ENCODE assay signal across 17 cellular contexts in genomic region chr7:27689878-27690164, GRCh38. TPM values are rescaled to one million over a fixed set of nuclear protein-coding genes. Genes with fewer than 3 reads are reported as not detected.
DNase-seq lines count a peak whose midpoint lies in the region; ATAC-seq, FAIRE-seq and TF ChIP-seq lines count a peak whose summit lies in the region.
"Had no signal": no experiment of that assay in that cellular context is flagged by ENCODE, and none has a peak within 500 bp of the region (broad histone marks: within the 10 kb centered on the region; RNA-seq: fewer than 3 reads in every experiment).

No MANE protein-coding gene starts in this region.

- H3K9me2 ChIP-seq in OCI-LY7 (ENCODE audit: insufficient read depth, low read length): no peaks in the 10 kb centered on the region

- H3K79me1 ChIP-seq in H1 (ENCODE audit: low read depth, low read length): no peaks in the 10 kb centered on the region

- H3K23ac ChIP-seq in H1 (ENCODE audit: insufficient read length): no peak overlapping the region

- no peak for DNase-seq in OCI-LY7 (ENCODE audit: low spot score)
- DNase-seq in H1 (ENCODE audit: low read depth in 1 of 2, low spot score in 2 of 2): no peak
- DNase-seq in DMS53 treated with DMSO at 0.1 percent for 48 hours (lab: John Stamatoyannopoulos, UW; ENCODE audit: unreplicated experiment): no peak
- no peak for DNase-seq in effector CD4-positive, alpha-beta T cell
- no peak for DNase-seq in OCI-M1 (lab: John Stamatoyannopoulos, UW)
- DNase-seq: KG1, NCI-H1048, NCI-H1694, NCI-H2029 treated with DMSO at 0.1 percent for 48 hours, NCI-H2227 treated with DMSO at 0.1 percent for 48 hours, Right ventricle myocardium superior had no signal

- H2BK120ac ChIP-seq in H1 (replicated peaks; ENCODE audit: low read depth, low read length): no peak overlapping the region

- FAIRE-seq in H1 (lab: Jason Lieb, UNC): no peak
- FAIRE-seq: A549 had no signal

- H3K27ac ChIP-seq in C4-2B (peak overlapping the region; percentile 36; the same call in 1 of the 2 replicates), OCI-LY7 (ENCODE audit: low read depth, low read length, poor library complexity, severe bottlenecking) (no peak overlapping the region), H1 (ENCODE audit: low read depth, low read length) (no peak overlapping the region)
- H3K27ac ChIP-seq: SJSA1 had no signal

- no peak overlapping the region for H2BK12ac ChIP-seq in H1 (ENCODE audit: low read depth, low read length)

- TF ChIP-seq RAD21 in H1 (IDR thresholded peaks at IDR 0.05 in 1 of 2, conservative IDR thresholded peaks at IDR 0.05 in 1 of 2; ENCODE audit: low read depth in 2 of 2, low read length in 2 of 2): no peak

- no peak overlapping the region for H3K18ac ChIP-seq in H1 (ENCODE audit: extremely low read depth, low read length)

- H2AFZ ChIP-seq in OCI-LY7 (ENCODE audit: low read length) (peak overlapping the region; percentile 44; the same call in 1 of the 2 replicates), H1 (ENCODE audit: low read length) (peak overlapping the region; percentile 43; the same call in 1 of the 2 replicates)
- H2AFZ ChIP-seq: GM23338 had no signal

- H3K9ac ChIP-seq in H1 (replicated peaks in 1 of 4; ENCODE audit: extremely low read depth in 1 of 4, low read depth in 3 of 4, low read length in 3 of 4): no peak overlapping the region

- H3K36me3 ChIP-seq in OCI-LY7 (ENCODE audit: insufficient read depth, low read length): no peaks in the 10 kb centered on the region
- no peaks in the 10 kb centered on the region for H3K36me3 ChIP-seq in H1 (ENCODE audit: control insufficient read depth in 2 of 4, insufficient read depth in 4 of 4, low read length in 3 of 4)
- H3K36me3 ChIP-seq: HAP-1, SJSA1 had no signal

- no peak overlapping the region for H3K14ac ChIP-seq in H1 (ENCODE audit: insufficient read length)

- H4K8ac ChIP-seq in H1 (ENCODE audit: extremely low read depth, insufficient read depth, low read length): no peak overlapping the region

- no peak overlapping the region; the same call in 1 of the 2 replicates for H2BK20ac ChIP-seq in H1 (ENCODE audit: low read length)

- H3K79me2 ChIP-seq in OCI-LY7 (ENCODE audit: insufficient read depth, low read depth, low read length) (no peaks in the 10 kb centered on the region), H1 (ENCODE audit: control insufficient read depth in 1 of 2, insufficient read depth in 2 of 2, low read length in 2 of 2) (no peaks in the 10 kb centered on the region)

- peak overlapping the region; percentile 26 for H3K27ac Mint-ChIP-seq in stimulated activated memory B cell treated with anti-CD40 and anti-IgM and Interleukin-4, amounts not matched to agents 10 μg/mL and 1 μg/mL and 100 μg/mL, for 72 hours
- H3K27ac Mint-ChIP-seq: GM23338 had no signal

- H3K23me2 ChIP-seq in H1 (ENCODE audit: low read depth, low read length): no peaks in the 10 kb centered on the region

- H3K9me3 ChIP-seq in OCI-LY7 (ENCODE audit: low read length) (no peaks in the 10 kb centered on the region), H1 (ENCODE audit: insufficient read depth in 2 of 2, low read depth in 1 of 2, low read length in 1 of 2) (no peaks in the 10 kb centered on the region)
- H3K9me3 ChIP-seq: A549, HAP-1, SJSA1 had no signal

- no peak overlapping the region for H2AK5ac ChIP-seq in H1 (ENCODE audit: low read depth, low read length)

- TF ChIP-seq CTCF in C4-2B (conservative IDR thresholded peaks at IDR 0.05) (peak; percentile 47), OCI-LY7 (conservative IDR thresholded peaks at IDR 0.05; ENCODE audit: low read length) (0 out of 2 replicates have a peak, but pooled peaks have one; percentile 39), H1 (IDR thresholded peaks at IDR 0.05; ENCODE audit: control extremely low read depth in 1 of 3, insufficient read depth in 1 of 3, low read depth in 1 of 3, low read length in 3 of 3) (no peak)

- intact Hi-C loops in OCI-LY7 (cut with micrococcal nuclease; ENCODE audit: unreplicated experiment): loop anchor here (1.0 kb wide), 4 partner anchors 86 to 403 kb away; no protein-coding TSS in a partner anchor

- POLR2A ChIA-PET in OCI-LY7 (lab: Charles Lee): no interaction called here
- POLR2A ChIA-PET in H1 (lab: Charles Lee; ENCODE audit: partially characterized antibody): interaction anchor here (1.3 kb wide), 1 partner anchor 50 kb away, joined by 3 read pairs; the partner anchor contains the start of gene TAX1BP1

- no peak for TF ChIP-seq POLR2A in H1 (IDR thresholded peaks at IDR 0.05; ENCODE audit: control extremely low read depth in 1 of 2, low read depth in 2 of 2, low read length in 2 of 2)

- peak overlapping the region; percentile 13; the same call in 1 of the 2 replicates for H3K4me2 ChIP-seq in OCI-LY7 (ENCODE audit: low read length)
- H3K4me2 ChIP-seq in H1 (ENCODE audit: insufficient read depth in 1 of 2, low read depth in 2 of 2, low read length in 2 of 2): no peak overlapping the region
- H3K4me2 ChIP-seq: A549, GM23338 had no signal

- no peaks in the 10 kb centered on the region for H3K27me3 ChIP-seq in H1 (replicated peaks in 1 of 4; ENCODE audit: control insufficient read depth in 3 of 4, extremely low read depth in 1 of 4, insufficient read depth in 3 of 4, low read length in 3 of 4)
- H3K27me3 ChIP-seq: SJSA1 had no signal

- TF ChIP-seq EP300 in H1 (IDR thresholded peaks at IDR 0.05; ENCODE audit: borderline replicate concordance in 1 of 2, low read depth in 2 of 2, low read length in 2 of 2): no peak

- H4K5ac ChIP-seq in H1 (ENCODE audit: insufficient read length, low read depth, low read length): no peak overlapping the region

- H2BK5ac ChIP-seq in H1 (ENCODE audit: low read depth, low read length): no peak overlapping the region

- no peaks in the 10 kb centered on the region for H3K27me3 Mint-ChIP-seq in stimulated activated memory B cell treated with anti-CD40 and anti-IgM and Interleukin-4, amounts not matched to agents 10 μg/mL and 1 μg/mL and 100 μg/mL, for 72 hours

- no peak overlapping the region for H3K4me3 ChIP-seq in OCI-LY7 (ENCODE audit: low read depth, low read length, poor library complexity, severe bottlenecking)
- H3K4me3 ChIP-seq in H1 (ENCODE audit: extremely low read depth in 1 of 4, insufficient read depth in 2 of 4, low read depth in 3 of 4, low read length in 4 of 4): no peak overlapping the region
- H3K4me3 ChIP-seq: A549, GM23338, HAP-1, SJSA1 had no signal

- no peak overlapping the region for H3K4ac ChIP-seq in H1 (replicated peaks; ENCODE audit: insufficient read length, low read depth, low read length)

- peaks cover 9% of the 10 kb centered on the region for H3K4me1 Mint-ChIP-seq in stimulated activated memory B cell treated with anti-CD40 and anti-IgM and Interleukin-4, amounts not matched to agents 10 μg/mL and 1 μg/mL and 100 μg/mL, for 72 hours

- no peak overlapping the region for H3K4me3 Mint-ChIP-seq in stimulated activated memory B cell treated with anti-CD40 and anti-IgM and Interleukin-4, amounts not matched to agents 10 μg/mL and 1 μg/mL and 100 μg/mL, for 72 hours
- H3K4me3 Mint-ChIP-seq: GM23338 had no signal

- no peak for ATAC-seq in stimulated activated memory B cell treated with anti-CD40 and anti-IgM and Interleukin-4, amounts not matched to agents 10 μg/mL and 1 μg/mL and 100 μg/mL, for 72 hours

- no peak overlapping the region for H2BK15ac ChIP-seq in H1 (ENCODE audit: low read length)

- no peaks in the 10 kb centered on the region for H3K9me3 Mint-ChIP-seq in stimulated activated memory B cell treated with anti-CD40 and anti-IgM and Interleukin-4, amounts not matched to agents 10 μg/mL and 1 μg/mL and 100 μg/mL, for 72 hours
- H3K9me3 Mint-ChIP-seq: GM23338 had no signal

- peaks cover 11% of the 10 kb centered on the region for H3K4me1 ChIP-seq in OCI-LY7 (ENCODE audit: insufficient read depth, low read length, poor library complexity, severe bottlenecking)
- peaks cover 0 to 3% (median 0%) of the 10 kb centered on the region in 4 experiments; a peak in 2 of 7 replicates for H3K4me1 ChIP-seq in H1 (replicated peaks in 1 of 4; ENCODE audit: control insufficient read depth in 3 of 4, insufficient read depth in 4 of 4, low read length in 3 of 4)
- H3K4me1 ChIP-seq: HAP-1 had no signal

- H4K20me1 ChIP-seq in OCI-LY7 (ENCODE audit: insufficient read depth, low read length): no peaks in the 10 kb centered on the region
- no peaks in the 10 kb centered on the region for H4K20me1 ChIP-seq in H1 (replicated peaks in 1 of 2; ENCODE audit: control insufficient read depth in 1 of 2, insufficient read depth in 2 of 2, low read length in 2 of 2)

- BruUV-seq in OCI-LY7 (replicated peaks; lab: Mats Ljungman, UMichigan): no TSS peak

- H3K36me3 Mint-ChIP-seq in stimulated activated memory B cell treated with anti-CD40 and anti-IgM and Interleukin-4, amounts not matched to agents 10 μg/mL and 1 μg/mL and 100 μg/mL, for 72 hours: peaks cover 8% of the 10 kb centered on the region

- WGBS in H1 (ENCODE audit: extremely low coverage in 1 of 2, insufficient coverage in 1 of 2, insufficient read length in 1 of 2, insufficient replicate concordance in 2 of 2, low coverage in 1 of 2, low lambda C conversion rate in 2 of 2, missing lambda C conversion rate in 1 of 2), 2 experiments: 79% methylated on average over 1 of the region's 1 CpG; no CpG with 5 or more reads in 1 of the 2 experiments

- H3K56ac ChIP-seq in H1 (replicated peaks; ENCODE audit: insufficient read length, low read depth, low read length): no peak overlapping the region

- H4K91ac ChIP-seq in H1 (replicated peaks; ENCODE audit: insufficient read length, low read length): no peak overlapping the region

- CTCF ChIA-PET in OCI-LY7 (lab: Charles Lee; ENCODE audit: unreplicated experiment) (interaction anchor here (0.5 to 1.1 kb wide), 2 partner anchors 95 to 661 kb away, joined by 3 read pairs; no protein-coding TSS in a partner anchor), H1 (lab: Charles Lee; ENCODE audit: partially characterized antibody) (interaction anchor here (0.8 to 3.4 kb wide), 9 partner anchors 84 to 331 kb away, joined by 3 to 9 read pairs (median 5); no protein-coding TSS in a partner anchor)

RNA-seq across cellular contexts. Expression of gene HIBADH, which starts 27.1 kb away (rescaled TPM):
- 22.8 and 24.0 TPM in 2 replicates for total RNA-seq in OCI-LY7 (2014; rRNA removed; shearing (Covaris generic))
- total RNA-seq in OCI-LY7 (2022): 19.2 TPM in 2 replicates
- total RNA-seq in H1 (2021; fragmentation: NEBNext Ultra II Directional; extraction: Animal tissue kit (Norgen Biotek cat#: 25700)): 29.9 and 30.1 TPM in 2 replicates
- 28.8 and 39.5 TPM in 2 replicates for polyA plus RNA-seq in H1 (2011; rRNA removed)
- 48.5 TPM for polyA plus RNA-seq in H1 (2011; cell fraction: cytosol; rRNA removed)
- polyA plus RNA-seq in H1 (2011; cell fraction: nucleus; rRNA removed): 14.5 TPM
- 28.1 to 33.2 TPM (median 30.2 TPM) in 4 replicates for polyA plus RNA-seq in H1 (2012, experiment 1 of 2)
- 7.7 TPM for polyA plus RNA-seq in H1 (2012, experiment 2 of 2)
- polyA plus RNA-seq in H1 (2013, experiment 1 of 2): 23.7 TPM
- 25.2 TPM for polyA plus RNA-seq in H1 (2013, experiment 2 of 2)
- polyA minus RNA-seq in H1 (2011; rRNA and poly(A)+ RNA removed): 20.9 and 32.8 TPM in 2 replicates
- 13.5 TPM for polyA minus RNA-seq in H1 (2011; cell fraction: cytosol; rRNA and poly(A)+ RNA removed)
- polyA minus RNA-seq in H1 (2011; cell fraction: nucleus; rRNA and poly(A)+ RNA removed): 24.1 TPM

RNA-seq across cellular contexts. Expression of gene TAX1BP1, which starts 50.1 kb away (rescaled TPM):
- 24.2 and 27.9 TPM in 2 replicates for total RNA-seq in OCI-LY7 (2014; rRNA removed; shearing (Covaris generic))
- 49.7 and 54.3 TPM in 2 replicates for total RNA-seq in OCI-LY7 (2022)
- 62.7 and 64.0 TPM in 2 replicates for total RNA-seq in H1 (2021; fragmentation: NEBNext Ultra II Directional; extraction: Animal tissue kit (Norgen Biotek cat#: 25700))
- 31.3 and 56.0 TPM in 2 replicates for polyA plus RNA-seq in H1 (2011; rRNA removed)
- 38.8 TPM for polyA plus RNA-seq in H1 (2011; cell fraction: cytosol; rRNA removed)
- polyA plus RNA-seq in H1 (2011; cell fraction: nucleus; rRNA removed): 40.7 TPM
- polyA plus RNA-seq in H1 (2012, experiment 1 of 2): 46.3 to 91.3 TPM (median 55.4 TPM) in 4 replicates
- 4.3 TPM for polyA plus RNA-seq in H1 (2012, experiment 2 of 2)
- polyA plus RNA-seq in H1 (2013, experiment 1 of 2): 59.3 TPM
- 59.9 TPM for polyA plus RNA-seq in H1 (2013, experiment 2 of 2)
- polyA minus RNA-seq in H1 (2011; rRNA and poly(A)+ RNA removed): 96.8 and 120 TPM in 2 replicates
- polyA minus RNA-seq in H1 (2011; cell fraction: cytosol; rRNA and poly(A)+ RNA removed): 20.9 TPM
- 173 TPM for polyA minus RNA-seq in H1 (2011; cell fraction: nucleus; rRNA and poly(A)+ RNA removed)

Comparison
In these comparisons a context has a peak if more than half of its experiments do, and no peak if none do; other contexts are left out.
1. CTCF ChIP-seq: peak in C4-2B (single experiment) and OCI-LY7 (single experiment); none in H1 (0 of 3).